In the genomic region with DNA sequence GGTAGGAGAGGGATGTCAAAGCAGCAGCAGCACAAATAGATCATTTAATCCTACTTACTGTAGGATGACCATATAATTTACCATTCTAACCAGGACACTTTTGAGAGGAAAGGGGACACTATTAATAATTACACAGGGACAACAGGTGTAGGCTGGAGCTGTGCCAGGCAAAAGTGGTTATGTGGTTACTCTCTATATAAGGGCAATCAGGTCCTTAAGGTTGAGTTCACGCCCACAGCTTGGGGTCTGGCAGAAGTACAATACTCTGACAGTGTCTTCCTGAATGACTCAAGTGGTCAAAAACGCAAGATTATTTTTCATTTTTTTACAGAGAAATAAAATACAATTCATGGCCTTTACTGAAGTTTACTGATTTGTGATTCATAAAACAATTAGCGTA, we compare ENCODE assay signal across 8 cellular contexts. TPM values are rescaled to one million over a fixed set of nuclear protein-coding genes. Genes with fewer than 3 reads are reported as not detected.
A peak's percentile ranks its signal among the peaks of the same experiment; 100 is the strongest.
DNase-seq lines count a peak whose midpoint lies in the region; ATAC-seq and TF ChIP-seq lines count a peak whose summit lies in the region.

No MANE protein-coding gene starts in this region.

- H3K4me3 Mint-ChIP-seq in activated CD8-positive, alpha-beta T cell treated with anti-CD3 and anti-CD28 coated beads for 36 hours = no peak overlapping the region
- H3K4me3 Mint-ChIP-seq in stimulated activated memory B cell treated with anti-CD40 and anti-IgM and Interleukin-4, amounts not matched to agents 10 μg/mL and 1 μg/mL and 100 μg/mL, for 72 hours = no peak overlapping the region

- H4K20me1 ChIP-seq in Karpas-422 (ENCODE audit: insufficient read depth, low read depth, low read length) = no peaks in the 10 kb centered on the region

- H3K4me3 ChIP-seq in Karpas-422 (ENCODE audit: low read length) (no peak overlapping the region), BE2C (ENCODE audit: low read depth, low read length) (no peak overlapping the region)

- no peak for TF ChIP-seq CTCF in activated CD8-positive, alpha-beta T cell treated with anti-CD3 and anti-CD28 coated beads for 36 hours (IDR thresholded peaks at IDR 0.05)
- no peak for TF ChIP-seq CTCF in BE2C (IDR thresholded peaks at IDR 0.05; ENCODE audit: low read depth, low read length)

- peaks cover 11% of the 10 kb centered on the region for H3K36me3 Mint-ChIP-seq in activated CD8-positive, alpha-beta T cell treated with anti-CD3 and anti-CD28 coated beads for 36 hours (ENCODE audit: low read depth)
- no peaks in the 10 kb centered on the region for H3K36me3 Mint-ChIP-seq in stimulated activated memory B cell treated with anti-CD40 and anti-IgM and Interleukin-4, amounts not matched to agents 10 μg/mL and 1 μg/mL and 100 μg/mL, for 72 hours

- DNase-seq in NCI-H2081 (lab: John Stamatoyannopoulos, UW) (peak; percentile 24 to 63), NCI-H2081 treated with DMSO at 0.1 percent for 48 hours (lab: John Stamatoyannopoulos, UW) (no peak), Karpas-422 (no peak), hepatic stellate cell (ENCODE audit: low spot score) (peak; percentile 19), BE2C (no peak), NOMO-1 treated with DMSO at 0.1 percent for 48 hours (lab: John Stamatoyannopoulos, UW; ENCODE audit: unreplicated experiment) (no peak)
- peak; percentile 89 for DNase-seq in activated CD8-positive, alpha-beta T cell treated with anti-CD3 and anti-CD28 coated beads for 36 hours

- H3K4me1 Mint-ChIP-seq in activated CD8-positive, alpha-beta T cell treated with anti-CD3 and anti-CD28 coated beads for 36 hours (ENCODE audit: low read depth) = peaks cover 41% of the 10 kb centered on the region
- peaks cover 32% of the 10 kb centered on the region for H3K4me1 Mint-ChIP-seq in stimulated activated memory B cell treated with anti-CD40 and anti-IgM and Interleukin-4, amounts not matched to agents 10 μg/mL and 1 μg/mL and 100 μg/mL, for 72 hours

- H3K4me1 ChIP-seq in Karpas-422 (ENCODE audit: low read length) (peaks cover 29% of the 10 kb centered on the region), BE2C (no peaks in the 10 kb centered on the region)

- intact Hi-C loops in activated CD8-positive, alpha-beta T cell treated with anti-CD3 and anti-CD28 coated beads for 36 hours (cut with micrococcal nuclease) = no loop called here

- peaks cover 90% of the 10 kb centered on the region for H3K79me2 ChIP-seq in Karpas-422 (ENCODE audit: low read length)

- CTCF ChIA-PET in activated CD8-positive, alpha-beta T cell treated with anti-CD3 and anti-CD28 coated beads for 36 hours (lab: Charles Lee) = interaction anchor here (1.1 to 1.8 kb wide), 3 partner anchors 16 to 598 kb away, joined by 3 to 7 read pairs (median 4); no protein-coding TSS in a partner anchor

- H3K27me3 ChIP-seq in Karpas-422 (ENCODE audit: low read length) = no peaks in the 10 kb centered on the region
- H3K27me3 ChIP-seq in BE2C = no peaks in the 10 kb centered on the region

- POLR2A ChIA-PET in activated CD8-positive, alpha-beta T cell treated with anti-CD3 and anti-CD28 coated beads for 36 hours (lab: Charles Lee) = interaction anchor here (0.7 kb wide), 1 partner anchor 320 kb away, joined by 3 read pairs; no protein-coding TSS in a partner anchor

- no peak overlapping the region for H3K27ac Mint-ChIP-seq in activated CD8-positive, alpha-beta T cell treated with anti-CD3 and anti-CD28 coated beads for 36 hours
- no peak overlapping the region for H3K27ac Mint-ChIP-seq in stimulated activated memory B cell treated with anti-CD40 and anti-IgM and Interleukin-4, amounts not matched to agents 10 μg/mL and 1 μg/mL and 100 μg/mL, for 72 hours

- H3K36me3 ChIP-seq in Karpas-422 (ENCODE audit: insufficient read depth, low read length) (no peaks in the 10 kb centered on the region), BE2C (no peaks in the 10 kb centered on the region)

- ATAC-seq in activated CD8-positive, alpha-beta T cell treated with anti-CD3 and anti-CD28 coated beads for 36 hours = no peak
- no peak for ATAC-seq in stimulated activated memory B cell treated with anti-CD40 and anti-IgM and Interleukin-4, amounts not matched to agents 10 μg/mL and 1 μg/mL and 100 μg/mL, for 72 hours

- no peaks in the 10 kb centered on the region for H3K27me3 Mint-ChIP-seq in activated CD8-positive, alpha-beta T cell treated with anti-CD3 and anti-CD28 coated beads for 36 hours
- no peaks in the 10 kb centered on the region for H3K27me3 Mint-ChIP-seq in stimulated activated memory B cell treated with anti-CD40 and anti-IgM and Interleukin-4, amounts not matched to agents 10 μg/mL and 1 μg/mL and 100 μg/mL, for 72 hours

- no peaks in the 10 kb centered on the region for H3K9me3 ChIP-seq in Karpas-422 (ENCODE audit: low read length)
- H3K9me3 ChIP-seq in BE2C = no peaks in the 10 kb centered on the region

- no peak overlapping the region for H2AFZ ChIP-seq in Karpas-422 (ENCODE audit: low read length)

- peak overlapping the region; percentile 7 for H3K4me2 ChIP-seq in Karpas-422 (ENCODE audit: low read depth, low read length, poor library complexity, severe bottlenecking)

- H3K27ac ChIP-seq in Karpas-422 (ENCODE audit: low read length) = no peak overlapping the region

- no peak overlapping the region for H3K9ac ChIP-seq in Karpas-422 (ENCODE audit: low read length)

- H3K9me3 Mint-ChIP-seq in activated CD8-positive, alpha-beta T cell treated with anti-CD3 and anti-CD28 coated beads for 36 hours = no peaks in the 10 kb centered on the region
- H3K9me3 Mint-ChIP-seq in stimulated activated memory B cell treated with anti-CD40 and anti-IgM and Interleukin-4, amounts not matched to agents 10 μg/mL and 1 μg/mL and 100 μg/mL, for 72 hours = no peaks in the 10 kb centered on the region

- no peaks in the 10 kb centered on the region for H3K9me2 ChIP-seq in Karpas-422 (replicated peaks; ENCODE audit: insufficient read depth, low read length)

RNA-seq across cellular contexts. Expression of gene PREPL, which starts 2.8 kb away (rescaled TPM):
- 35.0 and 80.8 TPM in 2 replicates for total RNA-seq in Karpas-422 (2014; rRNA removed; shearing (Covaris generic); ENCODE audit: low replicate concordance)
- total RNA-seq in activated CD8-positive, alpha-beta T cell treated with anti-CD3 and anti-CD28 coated beads for 36 hours = 10 to 100 TPM; 25.0 to 25.2 TPM
- 83.2 TPM for polyA plus RNA-seq in BE2C (2012; ENCODE audit: insufficient read depth, insufficient read length, low read depth)

RNA-seq across cellular contexts. Expression of gene CAMKMT, which starts 3.2 kb away (rescaled TPM):
- 12.3 and 30.8 TPM in 2 replicates for total RNA-seq in Karpas-422 (2014; rRNA removed; shearing (Covaris generic); ENCODE audit: low replicate concordance)
- total RNA-seq in activated CD8-positive, alpha-beta T cell treated with anti-CD3 and anti-CD28 coated beads for 36 hours = 10 to 100 TPM; 12.1 to 14.1 TPM
- 13.3 TPM for polyA plus RNA-seq in BE2C (2012; ENCODE audit: insufficient read depth, insufficient read length, low read depth)

Comparison
In these comparisons a context has a peak if more than half of its experiments do, and no peak if none do; other contexts are left out.
1. DNase-seq: peak in NCI-H2081 (2 of 2), activated CD8-positive, alpha-beta T cell treated with anti-CD3 and anti-CD28 coated beads for 36 hours (single experiment) and hepatic stellate cell (single experiment); none in NCI-H2081 treated with DMSO at 0.1 percent for 48 hours (single experiment), Karpas-422 (single experiment), BE2C (single experiment) and NOMO-1 treated with DMSO at 0.1 percent for 48 hours (single experiment).